Comparison of ENCODE assay signal across 8 cellular contexts in the genomic region with DNA sequence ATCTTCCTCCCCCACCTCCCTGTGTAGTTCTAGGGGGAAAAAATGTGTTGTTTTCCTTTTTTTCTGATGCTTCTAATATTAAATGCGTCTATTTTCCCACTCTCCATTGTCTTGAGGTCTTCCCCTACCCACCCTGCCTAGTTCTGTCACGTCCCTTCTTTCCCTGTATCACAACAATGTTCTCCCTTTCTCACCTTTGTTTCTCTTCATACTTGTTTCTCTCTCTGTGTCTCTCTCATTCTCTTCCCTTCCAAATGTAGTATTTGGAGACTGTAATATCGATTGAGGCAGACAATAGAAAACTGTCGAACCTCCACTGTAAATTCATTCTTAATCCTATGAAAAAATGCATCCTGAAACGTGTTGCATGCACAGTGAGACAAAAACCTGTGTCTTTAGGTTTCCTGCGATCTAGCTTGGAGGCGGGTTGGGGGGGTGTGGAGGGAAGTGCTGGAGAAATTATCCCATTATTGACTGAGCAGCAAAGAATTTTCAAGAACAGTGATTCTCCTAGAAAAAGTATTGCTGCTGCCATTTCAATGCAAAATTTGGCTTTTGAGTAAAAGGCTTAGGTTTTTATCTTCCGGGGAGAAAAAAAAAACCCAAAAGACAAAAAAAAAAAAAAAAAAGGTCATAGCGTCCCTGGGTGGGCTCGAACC. TPM values are rescaled to one million over a fixed set of nuclear protein-coding genes. Genes with fewer than 3 reads are reported as not detected.
DNase-seq lines count a peak whose midpoint lies in the region; ATAC-seq, FAIRE-seq and TF ChIP-seq lines count a peak whose summit lies in the region.

No MANE protein-coding gene starts in this region.

- H3K36me3 ChIP-seq in GM12878 (ENCODE audit: control insufficient read depth in 2 of 2, insufficient read depth in 2 of 2, low read length in 1 of 2) = peaks cover 0 to 10% of the 10 kb centered on the region in 2 experiments; a peak in 3 of 4 replicates
- H3K36me3 ChIP-seq in mucosa of descending colon (ENCODE audit: low read depth) = peaks cover 9% of the 10 kb centered on the region

- in situ Hi-C loops in GM12878 (cut with MboI) = loop anchor here (10.0 kb wide), 1 partner anchor 404 kb away; a partner anchor contains a TSS

- ATAC-seq in GM12878 (no peak), mucosa of descending colon (no peak), GM18498 (IDR thresholded peaks at IDR 0.05; ENCODE audit: unreplicated experiment) (no peak)

- H3K4me3 ChIP-seq in GM12878 = peak overlapping the region; percentile 70
- peak overlapping the region; percentile 84 for H3K4me3 ChIP-seq in mucosa of descending colon

- CTCF ChIA-PET in GM12878 (lab: Yijun Ruan, JAX) = interaction anchor here (0.6 to 1.6 kb wide), 8 partner anchors 11 to 456 kb away, joined by 3 to 6 read pairs (median 4); a partner anchor contains a TSS

- TF ChIP-seq POLR2A in GM12878 (IDR thresholded peaks at IDR 0.05; ENCODE audit: low read depth, low read length) = no peak

- POLR2A ChIA-PET in GM12878 (lab: Charles Lee) = interaction anchor here (0.6 to 1.6 kb wide), 11 partner anchors 11 to 120 kb away, joined by 3 to 8 read pairs (median 4); a partner anchor contains a TSS

- peak overlapping the region; percentile 96 for H3K4me2 ChIP-seq in GM12878 (ENCODE audit: control insufficient read depth, insufficient read depth)

- DNase-seq in NCI-H1436 (lab: John Stamatoyannopoulos, UW) = peak; percentile 63
- no peak for DNase-seq in NCI-H1436 treated with DMSO at 0.1 percent for 48 hours (lab: John Stamatoyannopoulos, UW)
- DNase-seq in NCI-H1105 treated with DMSO at 0.1 percent for 48 hours (lab: John Stamatoyannopoulos, UW) = peak; percentile 47
- no peak for DNase-seq in GM12878 (ENCODE audit: low read depth, low spot score)
- DNase-seq in mucosa of descending colon = peak in 1 of 3 donors; percentile 51
- no peak for DNase-seq in stimulated activated naive CD4-positive, alpha-beta T cell treated with Interleukin-2 at 50 U/mL for 16 hours (lab: John Stamatoyannopoulos, UW)
- no peak for DNase-seq in effector CD8-positive, alpha-beta T cell (lab: John Stamatoyannopoulos, UW)

- H3K27ac ChIP-seq in GM12878 (ENCODE audit: control insufficient read depth, insufficient read depth) = peak overlapping the region; percentile 86

- H3K27me3 ChIP-seq in GM12878 (replicated peaks in 1 of 2; ENCODE audit: control insufficient read depth in 2 of 2, insufficient read depth in 2 of 2, low read length in 1 of 2) = no peaks in the 10 kb centered on the region; a peak in 1 of 4 replicates

- TF ChIP-seq EP300 in GM12878 (IDR thresholded peaks at IDR 0.05; ENCODE audit: borderline replicate concordance in 1 of 2, control insufficient read depth in 1 of 2, low read depth in 2 of 2, low read length in 2 of 2) = peak; percentile 9 to 14; a peak in 1 of 4 replicates

- SMC1A ChIA-PET in GM12878 (lab: Charles Lee; ENCODE audit: uncharacterized antibody, unreplicated experiment) = interaction anchor here (0.5 to 2.6 kb wide), 7 partner anchors 22 to 870 kb away, joined by 3 to 9 read pairs (median 3); a partner anchor contains a TSS

- 0% methylated on average over 10 of the region's 10 CpGs for WGBS in GM12878 (ENCODE audit: insufficient coverage, insufficient replicate concordance, low lambda C conversion rate, missing lambda C conversion rate)

- RAD21 ChIA-PET in GM12878 (lab: Charles Lee; ENCODE audit: unreplicated experiment) = interaction anchor here (0.5 to 1.8 kb wide), 7 partner anchors 16 to 103 kb away, joined by 3 to 6 read pairs (median 3); a partner anchor contains a TSS

- no peak for TF ChIP-seq CTCF in GM12878 (IDR thresholded peaks at IDR 0.05 in 2 of 3, conservative IDR thresholded peaks at IDR 0.05 in 1 of 3; ENCODE audit: control insufficient read depth in 2 of 3, extremely low read depth in 1 of 3, insufficient read depth in 1 of 3, low read depth in 3 of 3, low read length in 3 of 3)
- TF ChIP-seq CTCF in mucosa of descending colon (IDR thresholded peaks at IDR 0.05) = no peak

- intact Hi-C loops in GM12878 (cut with micrococcal nuclease; ENCODE audit: unreplicated experiment) (no loop called here), mucosa of descending colon (cut with DNase I, micrococcal nuclease) (no loop called here)

- BruUV-seq in GM12878 (replicated peaks; lab: Mats Ljungman, UMichigan) = no TSS peak

- FAIRE-seq in GM12878 (lab: Jason Lieb, UNC) = no peak

- H3K9ac ChIP-seq in GM12878 (ENCODE audit: control insufficient read depth, insufficient read depth, low read length) = peak overlapping the region; percentile 79

- H4K20me1 ChIP-seq in GM12878 (ENCODE audit: control insufficient read depth, insufficient read depth) = no peaks in the 10 kb centered on the region

- H3K9me3 ChIP-seq in GM12878 (replicated peaks; ENCODE audit: control insufficient read depth, insufficient read depth, low read length) (no peaks in the 10 kb centered on the region), mucosa of descending colon (no peaks in the 10 kb centered on the region)

- peaks cover 40% of the 10 kb centered on the region for H3K79me2 ChIP-seq in GM12878 (ENCODE audit: control insufficient read depth, insufficient read depth, low read length)

- no peak for TF ChIP-seq RAD21 in GM12878 (IDR thresholded peaks at IDR 0.05; ENCODE audit: insufficient read depth, low read depth, low read length)

- peaks cover 23% of the 10 kb centered on the region for H3K4me1 ChIP-seq in GM12878 (ENCODE audit: control insufficient read depth, insufficient read depth, low read length)
- H3K4me1 ChIP-seq in mucosa of descending colon (ENCODE audit: low read depth) = peaks cover 51% of the 10 kb centered on the region

- peak overlapping the region; percentile 16 for H2AFZ ChIP-seq in GM12878 (ENCODE audit: control insufficient read depth, low read depth, low read length)

RNA-seq across cellular contexts. Expression of a gene that starts 1.3 kb away (rescaled TPM):
- total RNA-seq in GM12878 (2013; cell fraction: nucleolus; rRNA removed) = 29.4 and 31.3 TPM in 2 replicates
- total RNA-seq in GM12878 (2014; rRNA removed) (420 and 425 TPM in 2 replicates), GM12878 (2014; rRNA removed; fragmentation: Illumina TruSeq; extraction: Trizol) (331 and 348 TPM in 2 replicates), GM12878 (2021) (298 and 300 TPM in 2 replicates), mucosa of descending colon (100 to 1,000 TPM; 129 to 197 (median 145) TPM)
- 132 TPM for polyA plus RNA-seq in GM12878 (2011; ENCODE audit: low read depth)
- polyA plus RNA-seq in GM12878 (2011; rRNA removed) (295 and 448 TPM in 2 replicates), GM12878 (2014; fragmentation: Illumina TruSeq; extraction: Trizol) (277 and 353 TPM in 2 replicates), GM12878 (2014; fragmentation: Nextera tagmentation; extraction: Ambion mirVana) (1,000 to 10,000 TPM; 1,622 to 2,130 TPM), GM12878 (2014; rRNA removed) (499 and 533 TPM in 2 replicates), GM12878 (2016; fragmentation: Nextera tagmentation; extraction: Ambion mirVana) (100 to 1,000 TPM; 612 to 643 TPM)
- 846 and 874 TPM in 2 replicates for polyA plus RNA-seq in GM12878 (2011; cell fraction: cytosol; rRNA removed)
- polyA plus RNA-seq in GM12878 (2011; cell fraction: nucleus; rRNA removed) = 298 and 385 TPM in 2 replicates
- 170 and 184 TPM in 2 replicates for polyA plus RNA-seq in GM12878 (2012)
- polyA minus RNA-seq in GM12878 (2011; rRNA and poly(A)+ RNA removed) = 289 and 473 TPM in 2 replicates
- polyA minus RNA-seq in GM12878 (2011; cell fraction: cytosol; rRNA and poly(A)+ RNA removed) = 93.5 and 120 TPM in 2 replicates
- polyA minus RNA-seq in GM12878 (2011; cell fraction: nucleus; rRNA and poly(A)+ RNA removed) = 44.1 and 76.5 TPM in 2 replicates

RNA-seq across cellular contexts. Expression of a gene that starts 3.1 kb away (rescaled TPM):
- total RNA-seq in GM12878 (2013; cell fraction: nucleolus; rRNA removed) = 12.2 and 12.6 TPM in 2 replicates
- total RNA-seq in GM12878 (2014; rRNA removed) = 3.7 and 4.5 TPM in 2 replicates
- 2.7 and 3.1 TPM in 2 replicates for total RNA-seq in GM12878 (2014; rRNA removed; fragmentation: Illumina TruSeq; extraction: Trizol)
- total RNA-seq in GM12878 (2021) = 35.6 and 40.4 TPM in 2 replicates
- 4.3 TPM for polyA plus RNA-seq in GM12878 (2011; ENCODE audit: low read depth)
- polyA plus RNA-seq in GM12878 (2011; rRNA removed) = 7.9 and 15.1 TPM in 2 replicates
- 19.1 and 22.0 TPM in 2 replicates for polyA plus RNA-seq in GM12878 (2011; cell fraction: cytosol; rRNA removed)
- 63.1 and 79.6 TPM in 2 replicates for polyA plus RNA-seq in GM12878 (2011; cell fraction: nucleus; rRNA removed)
- polyA plus RNA-seq in GM12878 (2012) = 12.7 TPM in 2 replicates
- polyA plus RNA-seq in GM12878 (2014; fragmentation: Illumina TruSeq; extraction: Trizol) = 6.4 and 10.1 TPM in 2 replicates
- polyA plus RNA-seq in GM12878 (2014; fragmentation: Nextera tagmentation; extraction: Ambion mirVana) = 1 to 10 TPM; 3.1 to 9.8 TPM
- polyA plus RNA-seq in GM12878 (2014; rRNA removed) = 14.2 and 15.5 TPM in 2 replicates
- polyA plus RNA-seq in GM12878 (2016; fragmentation: Nextera tagmentation; extraction: Ambion mirVana) = 1 to 10 TPM; 3.0 to 4.1 TPM
- 9.5 and 13.7 TPM in 2 replicates for polyA minus RNA-seq in GM12878 (2011; rRNA and poly(A)+ RNA removed)
- 16.6 and 20.1 TPM in 2 replicates for polyA minus RNA-seq in GM12878 (2011; cell fraction: cytosol; rRNA and poly(A)+ RNA removed)
- 6.2 and 14.6 TPM in 2 replicates for polyA minus RNA-seq in GM12878 (2011; cell fraction: nucleus; rRNA and poly(A)+ RNA removed)
- total RNA-seq in mucosa of descending colon = 10 to 100 TPM; 23.8 to 30.7 (median 25.5) TPM

RNA-seq across cellular contexts. Expression of a gene that starts 21.1 kb away (rescaled TPM):
- total RNA-seq in GM12878 (2013; cell fraction: nucleolus; rRNA removed) = 1.1 and 2.4 TPM in 2 replicates
- total RNA-seq in GM12878 (2014; rRNA removed) (6.7 and 9.0 TPM in 2 replicates), GM12878 (2014; rRNA removed; fragmentation: Illumina TruSeq; extraction: Trizol) (4.3 and 7.3 TPM in 2 replicates), GM12878 (2021) (25.4 and 28.5 TPM in 2 replicates), mucosa of descending colon (100 to 1,000 TPM in 1 of 3 donors, 10 to 100 TPM in 2; 60.8 to 101 (median 91.8) TPM)
- polyA plus RNA-seq in GM12878 (2011; ENCODE audit: low read depth) = 2.6 TPM
- polyA plus RNA-seq in GM12878 (2011; rRNA removed) (3.9 and 6.0 TPM in 2 replicates), GM12878 (2014; fragmentation: Illumina TruSeq; extraction: Trizol) (2.9 and 4.3 TPM in 2 replicates), GM12878 (2014; fragmentation: Nextera tagmentation; extraction: Ambion mirVana) (1 to 10 TPM; 2.6 to 5.3 TPM), GM12878 (2014; rRNA removed) (23.5 and 24.1 TPM in 2 replicates), GM12878 (2016; fragmentation: Nextera tagmentation; extraction: Ambion mirVana) (10 to 100 TPM; 34.1 to 38.1 TPM)
- 3.7 and 9.2 TPM in 2 replicates for polyA plus RNA-seq in GM12878 (2011; cell fraction: cytosol; rRNA removed)
- 3.8 and 5.0 TPM in 2 replicates for polyA plus RNA-seq in GM12878 (2011; cell fraction: nucleus; rRNA removed)
- polyA plus RNA-seq in GM12878 (2012) = 5.9 and 6.7 TPM in 2 replicates
- polyA minus RNA-seq in GM12878 (2011; rRNA and poly(A)+ RNA removed) = 1.0 and 2.7 TPM in 2 replicates
- 0.83 and 1.1 TPM in 2 replicates for polyA minus RNA-seq in GM12878 (2011; cell fraction: cytosol; rRNA and poly(A)+ RNA removed)
- polyA minus RNA-seq in GM12878 (2011; cell fraction: nucleus; rRNA and poly(A)+ RNA removed) = 2.2 and 2.7 TPM in 2 replicates

RNA-seq across cellular contexts. Expression of a gene that starts 46.2 kb away (rescaled TPM):
- total RNA-seq in GM12878 (2013; cell fraction: nucleolus; rRNA removed) = 281 and 323 TPM in 2 replicates
- 44.2 and 46.0 TPM in 2 replicates for total RNA-seq in GM12878 (2014; rRNA removed)
- total RNA-seq in GM12878 (2014; rRNA removed; fragmentation: Illumina TruSeq; extraction: Trizol) = 29.0 and 31.2 TPM in 2 replicates
- total RNA-seq in GM12878 (2021) = 89.0 and 105 TPM in 2 replicates
- 26.0 TPM for polyA plus RNA-seq in GM12878 (2011; ENCODE audit: low read depth)
- polyA plus RNA-seq in GM12878 (2011; rRNA removed) = 33.8 and 47.5 TPM in 2 replicates
- 31.7 and 44.9 TPM in 2 replicates for polyA plus RNA-seq in GM12878 (2011; cell fraction: cytosol; rRNA removed)
- polyA plus RNA-seq in GM12878 (2011; cell fraction: nucleus; rRNA removed) = 244 and 265 TPM in 2 replicates
- polyA plus RNA-seq in GM12878 (2012) = 55.5 and 60.9 TPM in 2 replicates
- 35.2 and 43.6 TPM in 2 replicates for polyA plus RNA-seq in GM12878 (2014; fragmentation: Illumina TruSeq; extraction: Trizol)
- polyA plus RNA-seq in GM12878 (2014; fragmentation: Nextera tagmentation; extraction: Ambion mirVana) = 1 to 10 TPM; 4.8 to 4.9 TPM
- polyA plus RNA-seq in GM12878 (2014; rRNA removed) = 75.7 and 82.4 TPM in 2 replicates
- 1 to 10 TPM; 7.2 to 8.2 TPM for polyA plus RNA-seq in GM12878 (2016; fragmentation: Nextera tagmentation; extraction: Ambion mirVana)
- 59.4 and 104 TPM in 2 replicates for polyA minus RNA-seq in GM12878 (2011; rRNA and poly(A)+ RNA removed)
- 30.6 and 31.9 TPM in 2 replicates for polyA minus RNA-seq in GM12878 (2011; cell fraction: cytosol; rRNA and poly(A)+ RNA removed)
- 72.8 and 128 TPM in 2 replicates for polyA minus RNA-seq in GM12878 (2011; cell fraction: nucleus; rRNA and poly(A)+ RNA removed)
- 100 to 1,000 TPM in 2 of 3 donors, 10 to 100 TPM in 1; 90.1 to 164 (median 112) TPM for total RNA-seq in mucosa of descending colon

RNA-seq across cellular contexts. Expression of a gene that starts 48.1 kb away (rescaled TPM):
- total RNA-seq in GM12878 (2013; cell fraction: nucleolus; rRNA removed) = 16.4 and 17.1 TPM in 2 replicates
- total RNA-seq in GM12878 (2014; rRNA removed) = 15.3 and 15.8 TPM in 2 replicates
- 18.1 and 22.0 TPM in 2 replicates for total RNA-seq in GM12878 (2014; rRNA removed; fragmentation: Illumina TruSeq; extraction: Trizol)
- 30.2 and 30.3 TPM in 2 replicates for total RNA-seq in GM12878 (2021)
- 9.9 TPM for polyA plus RNA-seq in GM12878 (2011; ENCODE audit: low read depth)
- polyA plus RNA-seq in GM12878 (2011; rRNA removed) = 16.7 and 22.4 TPM in 2 replicates
- 21.2 and 23.6 TPM in 2 replicates for polyA plus RNA-seq in GM12878 (2011; cell fraction: cytosol; rRNA removed)
- 31.4 and 35.1 TPM in 2 replicates for polyA plus RNA-seq in GM12878 (2011; cell fraction: nucleus; rRNA removed)
- polyA plus RNA-seq in GM12878 (2012) = 13.5 and 17.1 TPM in 2 replicates
- 24.8 and 26.6 TPM in 2 replicates for polyA plus RNA-seq in GM12878 (2014; fragmentation: Illumina TruSeq; extraction: Trizol)
- 1 to 10 TPM; 3.8 to 4.0 TPM for polyA plus RNA-seq in GM12878 (2014; fragmentation: Nextera tagmentation; extraction: Ambion mirVana)
- polyA plus RNA-seq in GM12878 (2014; rRNA removed) = 21.1 and 24.5 TPM in 2 replicates
- 1 to 10 TPM; 8.2 to 8.5 TPM for polyA plus RNA-seq in GM12878 (2016; fragmentation: Nextera tagmentation; extraction: Ambion mirVana)
- polyA minus RNA-seq in GM12878 (2011; rRNA and poly(A)+ RNA removed) = 48.0 and 58.2 TPM in 2 replicates
- 10.4 and 10.9 TPM in 2 replicates for polyA minus RNA-seq in GM12878 (2011; cell fraction: cytosol; rRNA and poly(A)+ RNA removed)
- polyA minus RNA-seq in GM12878 (2011; cell fraction: nucleus; rRNA and poly(A)+ RNA removed) = 6.0 and 7.9 TPM in 2 replicates
- 10 to 100 TPM; 16.7 to 44.8 (median 20.6) TPM for total RNA-seq in mucosa of descending colon

Comparison
In these comparisons a context has a peak if more than half of its experiments do, and no peak if none do; other contexts are left out.
1. DNase-seq: peak in NCI-H1436 (single experiment) and NCI-H1105 treated with DMSO at 0.1 percent for 48 hours (single experiment); none in NCI-H1436 treated with DMSO at 0.1 percent for 48 hours (single experiment), GM12878 (single experiment), stimulated activated naive CD4-positive, alpha-beta T cell treated with Interleukin-2 at 50 U/mL for 16 hours (single experiment) and effector CD8-positive, alpha-beta T cell (single experiment).